ENCODE assay signal across 15 cellular contexts in genomic region chr16:73125860-73126259, GRCh38.
DNase-seq lines count a peak whose midpoint lies in the region; ATAC-seq and TF ChIP-seq lines count a peak whose summit lies in the region.
"Had no signal": no experiment of that assay in that cellular context is flagged by ENCODE, and none has a peak within 500 bp of the region (broad histone marks: within the 10 kb centered on the region; RNA-seq: fewer than 3 reads in every experiment).

No MANE protein-coding gene starts in this region.

- H3K4me3 ChIP-seq in MG63: no peak overlapping the region
- no peak overlapping the region for H3K4me3 ChIP-seq in neural progenitor cell
- H3K4me3 ChIP-seq: SJCRH30 had no signal

- no peaks in the 10 kb centered on the region for H3K9me3 ChIP-seq in MG63
- no peaks in the 10 kb centered on the region for H3K9me3 ChIP-seq in neural progenitor cell (ENCODE audit: low read depth)
- H3K9me3 ChIP-seq: SJCRH30 had no signal

- no peak for DNase-seq in CD14-positive monocyte (ENCODE audit: low spot score)
- DNase-seq in MG63: peak; percentile 35
- peak; percentile 56 for DNase-seq in dermis blood vessel endothelial cell
- no peak for DNase-seq in neural progenitor cell (ENCODE audit: low spot score)
- DNase-seq in SHP77 treated with DMSO at 0.1 percent for 48 hours (lab: John Stamatoyannopoulos, UW): no peak
- no peak for DNase-seq in SIG-M5 treated with dmso at 0.1 percent for 504 hours (lab: John Stamatoyannopoulos, UW; ENCODE audit: unreplicated experiment)
- no peak for DNase-seq in stimulated activated CD4-positive, alpha-beta T cell treated with anti-CD3 and anti-CD28 coated beads, Interleukin-1b, Interleukin-23, amount 100 ng/mL, for 48 hours
- DNase-seq: activated CD4-positive, alpha-beta T cell treated with anti-CD3 and anti-CD28 coated beads, Interleukin-2, amount 10 ng/mL, durations not matched to agents 24 days and 14 days; effector CD8-positive, alpha-beta T cell; natural killer cell; NCI-H510A; SJCRH30; stimulated activated naive CD8-positive, alpha-beta T cell treated with anti-CD3 and anti-CD28 coated beads, Interleukin-15, Interleukin-2, amounts not matched to agents 100 U/mL and 50 U/mL, for 24 hours had no signal

- TF ChIP-seq CTCF in CD14-positive monocyte (IDR thresholded peaks at IDR 0.05): no peak
- TF ChIP-seq CTCF in neural progenitor cell (IDR thresholded peaks at IDR 0.05): no peak

- no peaks in the 10 kb centered on the region for H3K4me1 ChIP-seq in neural progenitor cell
- H3K4me1 ChIP-seq: SJCRH30 had no signal

- H3K27me3 Mint-ChIP-seq in CD14-positive monocyte (ENCODE audit: low read depth in 3 of 3) (peaks cover 0 to 3% (median 2%) of the 10 kb centered on the region in 3 donors), neural progenitor cell (ENCODE audit: insufficient read depth, low read depth) (peaks cover 8% of the 10 kb centered on the region)

- H3K36me3 Mint-ChIP-seq in CD14-positive monocyte (no peaks in the 10 kb centered on the region), neural progenitor cell (no peaks in the 10 kb centered on the region)
- H3K36me3 Mint-ChIP-seq: natural killer cell had no signal

- no peaks in the 10 kb centered on the region for H4K20me1 ChIP-seq in neural progenitor cell (ENCODE audit: low read depth)

- no peaks in the 10 kb centered on the region for H3K27me3 ChIP-seq in MG63
- peaks cover 5% of the 10 kb centered on the region for H3K27me3 ChIP-seq in neural progenitor cell
- H3K27me3 ChIP-seq: SJCRH30 had no signal

- H2AFZ ChIP-seq in neural progenitor cell (replicated peaks): no peak overlapping the region

- H3K27ac Mint-ChIP-seq in CD14-positive monocyte (peak overlapping the region; percentile 57 to 93 (median 92)), neural progenitor cell (peak overlapping the region; percentile 2)
- H3K27ac Mint-ChIP-seq: activated CD4-positive, alpha-beta T cell treated with anti-CD3 and anti-CD28 coated beads, Interleukin-2, amount 10 ng/mL, durations not matched to agents 24 days and 14 days; activated naive CD4-positive, alpha-beta T cell treated with anti-CD3 and anti-CD28 coated beads, Interleukin-2, amount 50 U/mL, for 72 hours had no signal

- peak overlapping the region; percentile 31 to 67 for H3K4me3 Mint-ChIP-seq in CD14-positive monocyte
- no peak overlapping the region for H3K4me3 Mint-ChIP-seq in neural progenitor cell
- H3K4me3 Mint-ChIP-seq: activated CD4-positive, alpha-beta T cell treated with anti-CD3 and anti-CD28 coated beads, Interleukin-2, amount 10 ng/mL, durations not matched to agents 24 days and 14 days; natural killer cell had no signal

- H3K27ac ChIP-seq in neural progenitor cell: no peak overlapping the region
- H3K27ac ChIP-seq: SJCRH30 had no signal

- H3K36me3 ChIP-seq in MG63 (no peaks in the 10 kb centered on the region), neural progenitor cell (no peaks in the 10 kb centered on the region)
- H3K36me3 ChIP-seq: SJCRH30 had no signal

- no peak overlapping the region for H3K4me2 ChIP-seq in neural progenitor cell

- H3K79me2 ChIP-seq in neural progenitor cell (ENCODE audit: low read depth): no peaks in the 10 kb centered on the region

- H3K4me1 Mint-ChIP-seq in CD14-positive monocyte (peaks cover 60% of the 10 kb centered on the region), neural progenitor cell (peaks cover 39% of the 10 kb centered on the region)

- intact Hi-C loops in CD14-positive monocyte (cut with micrococcal nuclease): no loop called here

- H3K9ac ChIP-seq in neural progenitor cell: no peak overlapping the region

- H3F3A ChIP-seq in neural progenitor cell (ENCODE audit: low read depth): peaks cover 8% of the 10 kb centered on the region

- peaks cover 0 to 7% (median 3%) of the 10 kb centered on the region in 7 donors for H3K9me3 Mint-ChIP-seq in CD14-positive monocyte
- peaks cover 6% of the 10 kb centered on the region for H3K9me3 Mint-ChIP-seq in neural progenitor cell
- H3K9me3 Mint-ChIP-seq: natural killer cell had no signal

- no peak for ATAC-seq in GM21360 (IDR thresholded peaks at IDR 0.05; ENCODE audit: unreplicated experiment)
- ATAC-seq: activated naive CD4-positive, alpha-beta T cell treated with anti-CD3 and anti-CD28 coated beads, Interleukin-2, amount 50 U/mL, for 72 hours; natural killer cell; stimulated activated naive CD8-positive, alpha-beta T cell treated with anti-CD3 and anti-CD28 coated beads, Interleukin-15, Interleukin-2, amounts not matched to agents 100 U/mL and 50 U/mL, for 24 hours had no signal

Comparison
In these comparisons a context has a peak if more than half of its experiments do, and no peak if none do; other contexts are left out.
1. DNase-seq: peak in MG63 (single experiment) and dermis blood vessel endothelial cell (single experiment); none in CD14-positive monocyte (single experiment), neural progenitor cell (single experiment), SHP77 treated with DMSO at 0.1 percent for 48 hours (single experiment), SIG-M5 treated with dmso at 0.1 percent for 504 hours (single experiment) and stimulated activated CD4-positive, alpha-beta T cell treated with anti-CD3 and anti-CD28 coated beads, Interleukin-1b, Interleukin-23, amount 100 ng/mL, for 48 hours (single experiment).